8 cellular contexts compared by ENCODE assay signal in genomic region chr4:22434895-22435294, GRCh38.
A peak's percentile ranks its signal among the peaks of the same experiment; 100 is the strongest.
DNase-seq lines count a peak whose midpoint lies in the region; ATAC-seq and TF ChIP-seq lines count a peak whose summit lies in the region.

No MANE protein-coding gene starts in this region.

- POLR2A ChIA-PET in AG04450 (lab: Yijun Ruan, JAX) = no interaction called here

- TF ChIP-seq CTCF in AG04450 (IDR thresholded peaks at IDR 0.05; ENCODE audit: low read depth, low read length) = peak; percentile 71

- CTCF ChIA-PET in AG04450 (lab: Charles Lee) = interaction anchor here (0.6 to 2.2 kb wide), 22 partner anchors 9 to 644 kb away, joined by 3 to 12 read pairs (median 4); no protein-coding TSS in a partner anchor

- DNase-seq in AG04450 (ENCODE audit: low read depth, low spot score) = peak; percentile 34
- peak; percentile 13 for DNase-seq in SK-N-DZ (ENCODE audit: low spot score)
- DNase-seq in globus pallidus (ENCODE audit: low spot score) = peak; percentile 36
- DNase-seq in sciatic nerve (ENCODE audit: low spot score) = no peak
- no peak for DNase-seq in UCSD-AML1 (lab: John Stamatoyannopoulos, UW; ENCODE audit: unreplicated experiment)

- no peak overlapping the region for H3K4me3 ChIP-seq in AG04450 (ENCODE audit: low read depth, low read length)

- ATAC-seq in GM18909 (IDR thresholded peaks at IDR 0.05; ENCODE audit: poor library complexity, unreplicated experiment) (peak; percentile 77), sciatic nerve (peak; percentile 58), HG03280 (IDR thresholded peaks at IDR 0.05; ENCODE audit: unreplicated experiment) (no peak), HG03457 (IDR thresholded peaks at IDR 0.05; ENCODE audit: unreplicated experiment) (no peak)

- intact Hi-C loops in sciatic nerve (cut with DNase I) = no loop called here

- no peak overlapping the region for H3K27ac ChIP-seq in AG04450 (ENCODE audit: low read depth, low read length)

- no peaks in the 10 kb centered on the region for H3K27me3 ChIP-seq in AG04450 (ENCODE audit: control insufficient read depth, insufficient read depth, low read length)

- no peaks in the 10 kb centered on the region for H3K9me3 ChIP-seq in AG04450 (ENCODE audit: control insufficient read depth, insufficient read depth, low read length)

Comparison
In these comparisons a context has a peak if more than half of its experiments do, and no peak if none do; other contexts are left out.
1. DNase-seq: peak in AG04450 (single experiment), SK-N-DZ (single experiment) and globus pallidus (single experiment); none in sciatic nerve (single experiment) and UCSD-AML1 (single experiment).
2. ATAC-seq: peak in GM18909 (single experiment) and sciatic nerve (single experiment); none in HG03280 (single experiment) and HG03457 (single experiment).